8 cellular contexts compared by ENCODE assay signal in the genomic region with DNA sequence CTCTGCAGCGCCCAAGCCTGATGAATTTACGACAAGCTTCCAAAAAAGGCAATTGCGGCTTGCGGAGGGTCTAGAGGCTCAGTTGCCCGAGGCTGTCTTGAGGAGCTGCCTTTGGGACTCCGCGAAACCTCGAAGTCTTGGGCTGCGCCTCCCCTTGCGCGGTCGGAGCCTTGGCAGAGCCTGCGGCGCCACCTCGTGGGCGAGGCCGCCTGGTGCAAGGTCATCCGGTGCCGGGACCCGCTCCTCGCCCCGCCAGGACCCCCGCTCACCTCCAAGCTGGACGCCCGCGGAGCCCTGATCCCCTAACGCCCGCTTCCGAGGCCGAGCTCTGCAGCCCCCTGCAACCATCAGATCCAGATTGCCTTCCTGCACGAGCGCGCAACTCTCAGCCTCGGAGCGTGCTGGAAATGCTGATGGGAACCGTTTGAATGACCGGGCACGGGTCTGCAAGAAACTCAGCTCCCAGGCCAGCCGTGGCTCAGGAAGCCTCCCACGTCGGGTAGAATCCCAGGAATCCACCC. TPM values are rescaled to one million over a fixed set of nuclear protein-coding genes. Genes with fewer than 3 reads are reported as not detected.
A peak's percentile ranks its signal among the peaks of the same experiment; 100 is the strongest.
DNase-seq lines count a peak whose midpoint lies in the region; ATAC-seq and TF ChIP-seq lines count a peak whose summit lies in the region.

No MANE protein-coding gene starts in this region.

- H3K9ac ChIP-seq in mesenchymal stem cell (ENCODE audit: low read length): no peak overlapping the region

- H3K9me3 ChIP-seq in mesenchymal stem cell (ENCODE audit: control insufficient read depth, low read length) (no peaks in the 10 kb centered on the region), tibial nerve (no peaks in the 10 kb centered on the region)

- POLR2A ChIA-PET in T-cell (lab: Charles Lee): no interaction called here

- no peak overlapping the region for H3K23ac ChIP-seq in mesenchymal stem cell (ENCODE audit: low read length in 2 of 2)

- peak; percentile 81 for DNase-seq in GM03348 (ENCODE audit: low spot score)
- DNase-seq in HFF-Myc (ENCODE audit: extremely low read depth, low read depth): no peak
- DNase-seq in T-cell: peak in 20 of 34 experiments; percentile 4 to 40 (median 22)
- DNase-seq in dermis blood vessel endothelial cell: peak; percentile 71
- peak; percentile 35 for DNase-seq in mesenchymal stem cell
- DNase-seq in tibial nerve (ENCODE audit: low spot score in 2 of 2): no peak

- H3K4me1 ChIP-seq in mesenchymal stem cell (ENCODE audit: control insufficient read depth, insufficient read depth, low read depth, low read length) (peaks cover 4% of the 10 kb centered on the region), tibial nerve (peaks cover 0 to 19% (median 5%) of the 10 kb centered on the region in 4 donors)

- no peak overlapping the region for H3K18ac ChIP-seq in mesenchymal stem cell (ENCODE audit: low read depth in 1 of 2, low read length in 2 of 2)

- peak; percentile 80 for TF ChIP-seq CTCF in HFF-Myc (IDR thresholded peaks at IDR 0.05; ENCODE audit: low read depth, low read length, missing control alignments)
- peak; percentile 41 to 78 (median 65) for TF ChIP-seq CTCF in tibial nerve (IDR thresholded peaks at IDR 0.05)

- 4% methylated on average over 40 of the region's 41 CpGs for WGBS in mesenchymal stem cell
- WGBS in tibial nerve, 2 donors: 5% methylated on average over 26 to 32 of the region's 41 CpGs

- peak overlapping the region; percentile 64 for H4K8ac ChIP-seq in mesenchymal stem cell (ENCODE audit: low read length)

- no peak overlapping the region for H4K91ac ChIP-seq in mesenchymal stem cell (ENCODE audit: low read length)

- H3K36me3 ChIP-seq in mesenchymal stem cell (ENCODE audit: control insufficient read depth in 1 of 2, insufficient read depth in 2 of 2, low read depth in 1 of 2, low read length in 2 of 2): peaks cover 0 to 2% of the 10 kb centered on the region in 2 experiments
- H3K36me3 ChIP-seq in tibial nerve: no peaks in the 10 kb centered on the region

- peaks cover 7 to 20% (median 8%) of the 10 kb centered on the region in 3 donors for H3K4me1 Mint-ChIP-seq in T-cell

- H2BK15ac ChIP-seq in mesenchymal stem cell (ENCODE audit: low read depth, poor library complexity, severe bottlenecking): no peak overlapping the region

- no peaks in the 10 kb centered on the region for H3K36me3 Mint-ChIP-seq in T-cell

- H3K9me3 Mint-ChIP-seq in T-cell: no peaks in the 10 kb centered on the region

- H2BK5ac ChIP-seq in mesenchymal stem cell (ENCODE audit: low read depth, low read length, poor library complexity, severe bottlenecking): no peak overlapping the region

- no peak overlapping the region for H3K4ac ChIP-seq in mesenchymal stem cell (ENCODE audit: low read depth in 1 of 2, low read length in 2 of 2)

- H2BK12ac ChIP-seq in mesenchymal stem cell (ENCODE audit: low read length in 2 of 2): no peak overlapping the region

- H3K4me3 ChIP-seq in HFF-Myc (replicated peaks; ENCODE audit: low read depth, low read length): 0 out of 2 replicates have a peak overlapping the region, but pooled peaks have one; percentile 7
- H3K4me3 ChIP-seq in mesenchymal stem cell (ENCODE audit: insufficient read depth in 1 of 2, low read depth in 1 of 2, low read length in 2 of 2): peak overlapping the region; percentile 39 to 75
- H3K4me3 ChIP-seq in tibial nerve: peak overlapping the region in 3 of 4 donors; percentile 10 to 28 (median 12)

- peak overlapping the region in 1 of 3 donors; percentile 18 for H3K4me3 Mint-ChIP-seq in T-cell

- no peak overlapping the region for H3K14ac ChIP-seq in mesenchymal stem cell (ENCODE audit: low read length in 2 of 2)

- H2AFZ ChIP-seq in mesenchymal stem cell (ENCODE audit: low read depth, low read length): no peak overlapping the region

- H3K27ac Mint-ChIP-seq in T-cell: no peak overlapping the region

- peaks cover 72 to 78% of the 10 kb centered on the region in 2 donors for H3K27me3 Mint-ChIP-seq in T-cell

- no peak overlapping the region for H2AK5ac ChIP-seq in mesenchymal stem cell (ENCODE audit: low read length, severe bottlenecking)

- no peak for TF ChIP-seq POLR2A in tibial nerve (IDR thresholded peaks at IDR 0.05)

- no peak overlapping the region for H2BK120ac ChIP-seq in mesenchymal stem cell (ENCODE audit: low read depth, low read length)

- no peak for TF ChIP-seq EP300 in tibial nerve (IDR thresholded peaks at IDR 0.05)

- H3K4me2 ChIP-seq in mesenchymal stem cell (ENCODE audit: low read length, poor library complexity, severe bottlenecking): peak overlapping the region; percentile 72

- H3K27ac ChIP-seq in mesenchymal stem cell (ENCODE audit: low read length, poor library complexity, severe bottlenecking) (no peak overlapping the region), tibial nerve (no peak overlapping the region)

- CTCF ChIA-PET in T-cell (lab: Charles Lee): no interaction called here

- H3K27me3 ChIP-seq in mesenchymal stem cell (ENCODE audit: control insufficient read depth in 1 of 2, insufficient read depth in 1 of 2, low read length in 2 of 2) (peaks cover 34 to 46% of the 10 kb centered on the region in 2 experiments), tibial nerve (peaks cover 0 to 5% of the 10 kb centered on the region in 2 donors)

- ATAC-seq in T-cell (replicated peaks in 1 of 4) (peak; percentile 37 to 68 (median 60)), HG03097 (IDR thresholded peaks at IDR 0.05; ENCODE audit: low FRiP score, unreplicated experiment) (no peak), HG03196 (IDR thresholded peaks at IDR 0.05; ENCODE audit: unreplicated experiment) (no peak)

- no peaks in the 10 kb centered on the region for H3K79me1 ChIP-seq in mesenchymal stem cell (replicated peaks; ENCODE audit: low read length, poor library complexity, severe bottlenecking)

RNA-seq across cellular contexts. Expression of gene FAM210B, which starts 14.9 kb away (rescaled TPM):
- total RNA-seq in T-cell (10 to 100 TPM; 17.2 to 23.9 (median 20.4) TPM), dermis blood vessel endothelial cell (26.0 and 31.9 TPM in 2 replicates), tibial nerve (10 to 100 TPM; 36.8 to 56.6 (median 52.3) TPM)
- polyA plus RNA-seq in mesenchymal stem cell (2013, experiment 1 of 2): 30.8 TPM
- polyA plus RNA-seq in mesenchymal stem cell (2013, experiment 2 of 2): 31.8 TPM

RNA-seq across cellular contexts. Expression of gene AURKA, which starts 48.1 kb away (rescaled TPM):
- 1 to 10 TPM; 1.3 to 2.3 (median 2.0) TPM for total RNA-seq in T-cell
- 12.4 and 66.3 TPM in 2 replicates for total RNA-seq in dermis blood vessel endothelial cell
- 13.9 TPM for polyA plus RNA-seq in mesenchymal stem cell (2013, experiment 1 of 2)
- 13.9 TPM for polyA plus RNA-seq in mesenchymal stem cell (2013, experiment 2 of 2)
- total RNA-seq in tibial nerve: 1 to 10 TPM in 3 of 4 donors, under 1 TPM in 1; 0.42 to 4.3 (median 1.7) TPM

RNA-seq across cellular contexts. Expression of gene CSTF1, which starts 48.5 kb away (rescaled TPM):
- total RNA-seq in T-cell (10 to 100 TPM; 17.3 to 47.7 (median 41.9) TPM), dermis blood vessel endothelial cell (39.1 and 51.0 TPM in 2 replicates), tibial nerve (10 to 100 TPM; 17.6 to 25.9 (median 22.7) TPM)
- 22.0 TPM for polyA plus RNA-seq in mesenchymal stem cell (2013, experiment 1 of 2)
- 21.8 TPM for polyA plus RNA-seq in mesenchymal stem cell (2013, experiment 2 of 2)

Comparison
In these comparisons a context has a peak if more than half of its experiments do, and no peak if none do; other contexts are left out.
1. DNase-seq: peak in GM03348 (single experiment), T-cell (20 of 34), dermis blood vessel endothelial cell (single experiment) and mesenchymal stem cell (single experiment); none in HFF-Myc (single experiment) and tibial nerve (0 of 2).
2. H3K4me3 ChIP-seq: peak in every context shown above with its lines; median percentile 57 in mesenchymal stem cell; 12 in tibial nerve; 7 in HFF-Myc.
3. ATAC-seq: peak in T-cell (4 of 4); none in HG03097 (single experiment) and HG03196 (single experiment).